In the genomic region with DNA sequence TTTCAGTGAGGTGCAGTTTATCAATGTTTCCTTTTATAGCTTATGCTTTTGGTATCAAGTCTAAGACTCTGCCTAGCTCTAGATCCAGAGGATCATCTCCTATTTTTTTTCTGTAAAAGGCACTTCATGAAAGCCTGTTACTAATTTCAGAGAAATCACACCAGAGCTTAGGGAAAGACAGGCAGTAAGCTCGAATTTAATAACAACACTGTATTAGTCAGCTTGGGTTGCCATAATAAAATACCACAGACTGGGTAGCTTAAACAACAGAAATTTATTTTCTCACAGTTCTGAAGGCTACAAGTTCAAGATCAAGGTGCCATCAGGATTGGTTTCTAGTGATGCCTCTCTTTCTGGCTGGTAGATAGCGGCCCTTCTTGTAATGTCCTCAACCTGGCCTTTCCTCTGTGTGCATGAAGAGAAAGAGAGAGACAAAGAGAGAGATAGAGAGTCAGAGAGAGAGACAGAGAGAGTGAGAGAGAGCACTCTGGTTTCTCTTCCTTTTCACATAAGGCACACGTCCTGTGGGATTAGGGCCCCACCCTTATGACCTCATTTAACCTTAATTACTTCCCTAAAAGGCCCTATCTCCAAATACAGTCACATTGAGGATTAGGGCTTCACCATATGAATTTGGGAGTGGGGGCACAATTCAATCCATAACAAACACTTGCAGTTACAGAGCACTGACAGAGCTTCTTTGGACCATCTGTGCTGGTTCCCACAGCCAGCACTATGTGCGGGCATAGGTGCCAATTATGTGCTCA, we compare ENCODE assay signal across 22 cellular contexts.
DNase-seq lines count a peak whose midpoint lies in the region; ATAC-seq and TF ChIP-seq lines count a peak whose summit lies in the region.
"Had no signal": no experiment of that assay in that cellular context is flagged by ENCODE, and none has a peak within 500 bp of the region (broad histone marks: within the 10 kb centered on the region; RNA-seq: fewer than 3 reads in every experiment).

No MANE protein-coding gene starts in this region.

- DNase-seq in NCI-H748 (lab: John Stamatoyannopoulos, UW; ENCODE audit: unreplicated experiment) (peak; percentile 45), NCI-H748 treated with DMSO at 0.1 percent for 48 hours (lab: John Stamatoyannopoulos, UW) (no peak), NCI-H1694 treated with DMSO at 0.1 percent for 48 hours (lab: John Stamatoyannopoulos, UW) (peak; percentile 57), astrocyte of the spinal cord (ENCODE audit: low read depth, low spot score) (peak; percentile 14), C1 segment of cervical spinal cord (lab: John Stamatoyannopoulos, UW) (no peak)
- DNase-seq: activated CD4-positive, CD25-positive, alpha-beta regulatory T cell treated with anti-CD3 and anti-CD28 coated beads, Interleukin-2, amount 50 U/mL, for 72 hours; activated CD8-positive, alpha-beta T cell treated with anti-CD3 and anti-CD28 coated beads, Interleukin-2, amount 10 ng/mL, durations not matched to agents 7 days and 5 days; activated effector memory CD4-positive, alpha-beta T cell treated with anti-CD3 and anti-CD28 coated beads, Interleukin-2, amount 50 U/mL, for 16 hours; BE2C; effector CD8-positive, alpha-beta T cell; erythroblast; H7; left lung; naive B cell; NCI-H146; NCI-H526; upper lobe of right lung had no signal

- in situ Hi-C loops in astrocyte of the spinal cord (cut with HindIII; ENCODE audit: low sequenced_read_pairs) = no loop called here

- ATAC-seq in GM19397 (IDR thresholded peaks at IDR 0.05; ENCODE audit: unreplicated experiment) = no peak
- no peak for ATAC-seq in GM19467 (IDR thresholded peaks at IDR 0.05; ENCODE audit: unreplicated experiment)
- ATAC-seq in HG03135 (IDR thresholded peaks at IDR 0.05; ENCODE audit: unreplicated experiment) = no peak
- ATAC-seq: activated CD8-positive, alpha-beta T cell treated with anti-CD3 and anti-CD28 coated beads, Interleukin-2, amount 10 ng/mL, durations not matched to agents 7 days and 5 days; left lung; stimulated activated effector memory CD8-positive, alpha-beta T cell treated with anti-CD3 and anti-CD28 coated beads, Interleukin-12 subunit alpha, Interleukin-12 subunit beta, amount 100 ng/mL, for 72 hours; upper lobe of right lung had no signal

- no peak overlapping the region for H3K4me3 ChIP-seq in astrocyte of the spinal cord (ENCODE audit: low read depth, low read length)
- H3K4me3 ChIP-seq: hepatocyte, left lung, upper lobe of right lung had no signal

- TF ChIP-seq CTCF in astrocyte of the spinal cord (IDR thresholded peaks at IDR 0.05; ENCODE audit: low read depth, low read length) = no peak

Comparison
In these comparisons a context has a peak if more than half of its experiments do, and no peak if none do; other contexts are left out.
1. DNase-seq: peak in NCI-H748 (single experiment), NCI-H1694 treated with DMSO at 0.1 percent for 48 hours (single experiment) and astrocyte of the spinal cord (single experiment); none in NCI-H748 treated with DMSO at 0.1 percent for 48 hours (single experiment) and C1 segment of cervical spinal cord (0 of 14).